Comparison of ENCODE assay signal across 9 cellular contexts in genomic region chr19:16400911-16401675, GRCh38.
DNase-seq lines count a peak whose midpoint lies in the region; ATAC-seq and TF ChIP-seq lines count a peak whose summit lies in the region.
"Had no signal": no experiment of that assay in that cellular context is flagged by ENCODE, and none has a peak within 500 bp of the region (broad histone marks: within the 10 kb centered on the region; RNA-seq: fewer than 3 reads in every experiment).

No MANE protein-coding gene starts in this region.

- intact Hi-C loops in transverse colon (cut with DNase I; ENCODE audit: low total_unique reads): no loop called here

- H3K27me3 ChIP-seq in transverse colon: no peaks in the 10 kb centered on the region

- H3K9me3 ChIP-seq in transverse colon: no peaks in the 10 kb centered on the region

- H3K27ac Mint-ChIP-seq in activated T-cell treated with anti-CD3 and anti-CD28 coated beads, Interleukin-2, amount 50 U/mL, for 24 hours: no peak overlapping the region
- H3K27ac Mint-ChIP-seq in naive thymus-derived CD8-positive, alpha-beta T cell: peak overlapping the region in 8 of 10 donors; percentile 10 to 86 (median 47)

- no peaks in the 10 kb centered on the region for H3K9me3 Mint-ChIP-seq in activated T-cell treated with anti-CD3 and anti-CD28 coated beads, Interleukin-2, amount 50 U/mL, for 24 hours
- H3K9me3 Mint-ChIP-seq in naive thymus-derived CD8-positive, alpha-beta T cell: no peaks in the 10 kb centered on the region

- 83 to 86% methylated on average over 6 to 30 of the region's 30 CpGs for WGBS in transverse colon (ENCODE audit: low coverage in 1 of 2), 2 donors

- ATAC-seq in naive thymus-derived CD8-positive, alpha-beta T cell: no peak

- peaks cover 21% of the 10 kb centered on the region for H3K4me1 Mint-ChIP-seq in activated T-cell treated with anti-CD3 and anti-CD28 coated beads, Interleukin-2, amount 50 U/mL, for 24 hours (ENCODE audit: low read depth)
- H3K4me1 Mint-ChIP-seq in naive thymus-derived CD8-positive, alpha-beta T cell: peaks cover 0 to 40% (median 5%) of the 10 kb centered on the region in 4 donors

- DNase-seq in activated T-cell treated with anti-CD3 and anti-CD28 coated beads, Interleukin-2, amount 50 U/mL, for 48 hours: peak; percentile 30 to 40
- no peak for DNase-seq in activated T-cell treated with anti-CD3 and anti-CD28 coated beads, Interleukin-2, amount 50 U/mL, for 24 hours
- peak; percentile 40 for DNase-seq in astrocyte of the spinal cord (ENCODE audit: low read depth, low spot score)
- peak in 1 of 10 donors; percentile 48 for DNase-seq in naive thymus-derived CD8-positive, alpha-beta T cell
- DNase-seq in transverse colon: no peak
- no peak for DNase-seq in HK-2 (ENCODE audit: unreplicated experiment)
- no peak for DNase-seq in SKM-1 treated with dmso at 0.1 percent for 144 hours (lab: John Stamatoyannopoulos, UW; ENCODE audit: unreplicated experiment)
- DNase-seq: effector CD8-positive, alpha-beta T cell had no signal

- peaks cover 0 to 50% (median 27%) of the 10 kb centered on the region in 4 donors for H3K36me3 ChIP-seq in transverse colon

- no peak overlapping the region for H3K4me3 Mint-ChIP-seq in activated T-cell treated with anti-CD3 and anti-CD28 coated beads, Interleukin-2, amount 50 U/mL, for 24 hours
- H3K4me3 Mint-ChIP-seq in naive thymus-derived CD8-positive, alpha-beta T cell: no peak overlapping the region

- no peak for TF ChIP-seq POLR2A in transverse colon (IDR thresholded peaks at IDR 0.05)

- H3K4me3 ChIP-seq in astrocyte of the spinal cord (ENCODE audit: low read depth, low read length) (no peak overlapping the region), transverse colon (no peak overlapping the region)

- TF ChIP-seq EP300 in transverse colon (IDR thresholded peaks at IDR 0.05; ENCODE audit: low read depth): no peak

- H3K27ac ChIP-seq in temporal lobe (ENCODE audit: low read depth, low read length) (peak overlapping the region; percentile 52), transverse colon (no peak overlapping the region)

- no peaks in the 10 kb centered on the region for H3K27me3 Mint-ChIP-seq in activated T-cell treated with anti-CD3 and anti-CD28 coated beads, Interleukin-2, amount 50 U/mL, for 24 hours
- no peaks in the 10 kb centered on the region for H3K27me3 Mint-ChIP-seq in naive thymus-derived CD8-positive, alpha-beta T cell

- POLR2A ChIA-PET in naive thymus-derived CD8-positive, alpha-beta T cell (lab: Charles Lee): no interaction called here

- TF ChIP-seq CTCF in astrocyte of the spinal cord (IDR thresholded peaks at IDR 0.05; ENCODE audit: low read depth, low read length): no peak
- no peak for TF ChIP-seq CTCF in transverse colon (IDR thresholded peaks at IDR 0.05)

- peaks cover 95% of the 10 kb centered on the region for H3K36me3 Mint-ChIP-seq in activated T-cell treated with anti-CD3 and anti-CD28 coated beads, Interleukin-2, amount 50 U/mL, for 24 hours (ENCODE audit: low read depth)
- peaks cover 0 to 63% (median 21%) of the 10 kb centered on the region in 3 donors for H3K36me3 Mint-ChIP-seq in naive thymus-derived CD8-positive, alpha-beta T cell

- in situ Hi-C loops in astrocyte of the spinal cord (cut with HindIII; ENCODE audit: low sequenced_read_pairs) (no loop called here), transverse colon (cut with MboI; ENCODE audit: low pct_ligation_motif_present in 1 of 4, low pct_unique_long_range_greater_than_20kb in 1 of 4, low sequenced_read_pairs in 3 of 4) (no loop called here)

- H3K4me1 ChIP-seq in transverse colon: peaks cover 0 to 8% (median 4%) of the 10 kb centered on the region in 4 donors

Comparison
In these comparisons a context has a peak if more than half of its experiments do, and no peak if none do; other contexts are left out.
1. DNase-seq: peak in activated T-cell treated with anti-CD3 and anti-CD28 coated beads, Interleukin-2, amount 50 U/mL, for 48 hours (2 of 2) and astrocyte of the spinal cord (single experiment); none in activated T-cell treated with anti-CD3 and anti-CD28 coated beads, Interleukin-2, amount 50 U/mL, for 24 hours (single experiment), transverse colon (single experiment), HK-2 (single experiment) and SKM-1 treated with dmso at 0.1 percent for 144 hours (single experiment).